ENCODE assay signal across 1 cellular context in the genomic region with DNA sequence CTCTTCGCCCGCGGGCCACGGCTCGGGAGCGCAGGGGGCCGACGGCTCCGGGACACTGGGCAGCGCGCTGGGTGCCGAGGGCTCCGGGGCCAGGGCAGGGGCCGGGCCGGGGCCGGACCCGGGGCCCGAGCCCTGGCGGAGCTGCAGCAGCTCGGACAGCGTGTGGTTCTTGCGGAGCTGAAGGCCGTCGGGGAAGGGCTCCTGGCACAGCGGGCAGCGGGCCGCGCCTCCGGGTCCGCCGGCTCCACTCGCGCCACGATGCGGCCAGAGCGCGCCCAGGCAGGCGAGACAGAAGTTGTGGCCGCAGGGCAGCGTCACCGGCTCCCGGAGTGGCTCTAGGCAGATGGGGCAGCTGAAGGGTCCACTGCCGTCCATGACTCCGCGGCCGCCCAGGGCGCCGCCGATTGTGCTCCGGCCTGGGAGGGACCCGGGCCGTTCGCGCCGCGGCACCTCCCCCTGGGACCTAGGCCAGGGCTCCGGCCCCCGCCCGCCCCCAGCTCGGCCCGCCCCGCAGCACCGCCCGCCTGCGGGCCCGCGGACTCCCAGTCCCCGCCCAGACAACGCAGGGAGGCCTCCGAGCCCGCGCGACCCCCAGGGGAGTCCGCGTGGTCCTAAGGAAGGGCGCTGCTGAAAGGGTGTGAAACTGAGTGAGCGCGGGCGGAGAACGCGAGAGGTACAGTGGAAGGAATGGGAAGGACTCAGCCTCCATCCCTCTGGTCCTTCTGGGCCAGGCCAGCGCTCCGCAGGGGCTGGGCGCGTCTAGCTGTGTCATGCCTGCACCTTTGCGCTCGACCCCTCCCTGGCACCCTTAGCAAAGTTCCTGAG.
TF ChIP-seq lines count a peak whose summit lies in the region.

Gene TRIM47, minus strand, starts transcription at position 408 of the 825 bp plus-strand sequence. Its CDS starts 33 bp downstream, at position 375.

TF ChIP-seq in HepG2, 621 proteins besides CTCF, POLR2A, EP300 and RAD21 (continued from another document and continues in another):
- TF ChIP-seq, protein P1, sequence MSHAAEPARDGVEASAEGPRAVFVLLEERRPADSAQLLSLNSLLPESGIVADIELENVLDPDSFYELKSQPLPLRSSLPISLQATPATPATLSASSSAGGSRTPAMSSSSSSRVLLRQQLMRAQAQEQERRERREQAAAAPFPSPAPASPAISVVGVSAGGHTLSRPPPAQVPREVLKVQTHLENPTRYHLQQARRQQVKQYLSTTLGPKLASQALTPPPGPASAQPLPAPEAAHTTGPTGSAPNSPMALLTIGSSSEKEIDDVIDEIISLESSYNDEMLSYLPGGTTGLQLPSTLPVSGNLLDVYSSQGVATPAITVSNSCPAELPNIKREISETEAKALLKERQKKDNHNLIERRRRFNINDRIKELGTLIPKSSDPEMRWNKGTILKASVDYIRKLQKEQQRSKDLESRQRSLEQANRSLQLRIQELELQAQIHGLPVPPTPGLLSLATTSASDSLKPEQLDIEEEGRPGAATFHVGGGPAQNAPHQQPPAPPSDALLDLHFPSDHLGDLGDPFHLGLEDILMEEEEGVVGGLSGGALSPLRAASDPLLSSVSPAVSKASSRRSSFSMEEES (CRISPR knock-in tag; IDR thresholded peaks at IDR 0.05) = no peak
- TF ChIP-seq, protein P2, sequence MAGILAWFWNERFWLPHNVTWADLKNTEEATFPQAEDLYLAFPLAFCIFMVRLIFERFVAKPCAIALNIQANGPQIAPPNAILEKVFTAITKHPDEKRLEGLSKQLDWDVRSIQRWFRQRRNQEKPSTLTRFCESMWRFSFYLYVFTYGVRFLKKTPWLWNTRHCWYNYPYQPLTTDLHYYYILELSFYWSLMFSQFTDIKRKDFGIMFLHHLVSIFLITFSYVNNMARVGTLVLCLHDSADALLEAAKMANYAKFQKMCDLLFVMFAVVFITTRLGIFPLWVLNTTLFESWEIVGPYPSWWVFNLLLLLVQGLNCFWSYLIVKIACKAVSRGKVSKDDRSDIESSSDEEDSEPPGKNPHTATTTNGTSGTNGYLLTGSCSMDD (CRISPR knock-in tag; IDR thresholded peaks at IDR 0.05) = peak; percentile 82; the same call in 1 of the 2 replicates
- TF ChIP-seq ZNF644 (CRISPR knock-in tag; IDR thresholded peaks at IDR 0.05; ENCODE audit: low read depth) = no peak
- TF ChIP-seq, protein P3, sequence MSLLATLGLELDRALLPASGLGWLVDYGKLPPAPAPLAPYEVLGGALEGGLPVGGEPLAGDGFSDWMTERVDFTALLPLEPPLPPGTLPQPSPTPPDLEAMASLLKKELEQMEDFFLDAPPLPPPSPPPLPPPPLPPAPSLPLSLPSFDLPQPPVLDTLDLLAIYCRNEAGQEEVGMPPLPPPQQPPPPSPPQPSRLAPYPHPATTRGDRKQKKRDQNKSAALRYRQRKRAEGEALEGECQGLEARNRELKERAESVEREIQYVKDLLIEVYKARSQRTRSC (CRISPR knock-in tag; IDR thresholded peaks at IDR 0.05; ENCODE audit: low read depth) = 0 out of 2 replicates have a peak, but pooled peaks have one; percentile 42
- TF ChIP-seq, protein P4, sequence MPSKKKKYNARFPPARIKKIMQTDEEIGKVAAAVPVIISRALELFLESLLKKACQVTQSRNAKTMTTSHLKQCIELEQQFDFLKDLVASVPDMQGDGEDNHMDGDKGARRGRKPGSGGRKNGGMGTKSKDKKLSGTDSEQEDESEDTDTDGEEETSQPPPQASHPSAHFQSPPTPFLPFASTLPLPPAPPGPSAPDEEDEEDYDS (CRISPR knock-in tag; IDR thresholded peaks at IDR 0.05) = 0 out of 2 replicates have a peak, but pooled peaks have one; percentile 30
- no peak for TF ChIP-seq ZKSCAN5 (CRISPR knock-in tag; IDR thresholded peaks at IDR 0.05)
- peak; percentile 62 for TF ChIP-seq NCOA2 (CRISPR knock-in tag; IDR thresholded peaks at IDR 0.05)
- peak; percentile 29; the same call in 1 of the 2 replicates for TF ChIP-seq PAX8 (CRISPR knock-in tag; IDR thresholded peaks at IDR 0.05; ENCODE audit: borderline replicate concordance)
- peak; percentile 54; the same call in 1 of the 2 replicates for TF ChIP-seq BORCS8-MEF2B (CRISPR knock-in tag; IDR thresholded peaks at IDR 0.05)
- peak; percentile 43 for TF ChIP-seq ZSCAN25 (CRISPR knock-in tag; IDR thresholded peaks at IDR 0.05)
- peak; percentile 96 for TF ChIP-seq IKZF5 (CRISPR knock-in tag; IDR thresholded peaks at IDR 0.05)
- TF ChIP-seq ZBED4 (CRISPR knock-in tag; IDR thresholded peaks at IDR 0.05; ENCODE audit: borderline replicate concordance) = peak; percentile 89; the same call in 1 of the 2 replicates
- TF ChIP-seq MXD3 (CRISPR knock-in tag; IDR thresholded peaks at IDR 0.05) = peak; percentile 70
- TF ChIP-seq TARDBP (CRISPR knock-in tag; IDR thresholded peaks at IDR 0.05) = peak; percentile 68; the same call in 1 of the 2 replicates
- TF ChIP-seq, protein P5, sequence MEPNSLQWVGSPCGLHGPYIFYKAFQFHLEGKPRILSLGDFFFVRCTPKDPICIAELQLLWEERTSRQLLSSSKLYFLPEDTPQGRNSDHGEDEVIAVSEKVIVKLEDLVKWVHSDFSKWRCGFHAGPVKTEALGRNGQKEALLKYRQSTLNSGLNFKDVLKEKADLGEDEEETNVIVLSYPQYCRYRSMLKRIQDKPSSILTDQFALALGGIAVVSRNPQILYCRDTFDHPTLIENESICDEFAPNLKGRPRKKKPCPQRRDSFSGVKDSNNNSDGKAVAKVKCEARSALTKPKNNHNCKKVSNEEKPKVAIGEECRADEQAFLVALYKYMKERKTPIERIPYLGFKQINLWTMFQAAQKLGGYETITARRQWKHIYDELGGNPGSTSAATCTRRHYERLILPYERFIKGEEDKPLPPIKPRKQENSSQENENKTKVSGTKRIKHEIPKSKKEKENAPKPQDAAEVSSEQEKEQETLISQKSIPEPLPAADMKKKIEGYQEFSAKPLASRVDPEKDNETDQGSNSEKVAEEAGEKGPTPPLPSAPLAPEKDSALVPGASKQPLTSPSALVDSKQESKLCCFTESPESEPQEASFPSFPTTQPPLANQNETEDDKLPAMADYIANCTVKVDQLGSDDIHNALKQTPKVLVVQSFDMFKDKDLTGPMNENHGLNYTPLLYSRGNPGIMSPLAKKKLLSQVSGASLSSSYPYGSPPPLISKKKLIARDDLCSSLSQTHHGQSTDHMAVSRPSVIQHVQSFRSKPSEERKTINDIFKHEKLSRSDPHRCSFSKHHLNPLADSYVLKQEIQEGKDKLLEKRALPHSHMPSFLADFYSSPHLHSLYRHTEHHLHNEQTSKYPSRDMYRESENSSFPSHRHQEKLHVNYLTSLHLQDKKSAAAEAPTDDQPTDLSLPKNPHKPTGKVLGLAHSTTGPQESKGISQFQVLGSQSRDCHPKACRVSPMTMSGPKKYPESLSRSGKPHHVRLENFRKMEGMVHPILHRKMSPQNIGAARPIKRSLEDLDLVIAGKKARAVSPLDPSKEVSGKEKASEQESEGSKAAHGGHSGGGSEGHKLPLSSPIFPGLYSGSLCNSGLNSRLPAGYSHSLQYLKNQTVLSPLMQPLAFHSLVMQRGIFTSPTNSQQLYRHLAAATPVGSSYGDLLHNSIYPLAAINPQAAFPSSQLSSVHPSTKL (CRISPR knock-in tag; IDR thresholded peaks at IDR 0.05) = peak; percentile 50; the same call in 1 of the 2 replicates
- peak; percentile 71 for TF ChIP-seq CHD2 (IDR thresholded peaks at IDR 0.05; ENCODE audit: low read depth, low read length)
- TF ChIP-seq, protein P6, sequence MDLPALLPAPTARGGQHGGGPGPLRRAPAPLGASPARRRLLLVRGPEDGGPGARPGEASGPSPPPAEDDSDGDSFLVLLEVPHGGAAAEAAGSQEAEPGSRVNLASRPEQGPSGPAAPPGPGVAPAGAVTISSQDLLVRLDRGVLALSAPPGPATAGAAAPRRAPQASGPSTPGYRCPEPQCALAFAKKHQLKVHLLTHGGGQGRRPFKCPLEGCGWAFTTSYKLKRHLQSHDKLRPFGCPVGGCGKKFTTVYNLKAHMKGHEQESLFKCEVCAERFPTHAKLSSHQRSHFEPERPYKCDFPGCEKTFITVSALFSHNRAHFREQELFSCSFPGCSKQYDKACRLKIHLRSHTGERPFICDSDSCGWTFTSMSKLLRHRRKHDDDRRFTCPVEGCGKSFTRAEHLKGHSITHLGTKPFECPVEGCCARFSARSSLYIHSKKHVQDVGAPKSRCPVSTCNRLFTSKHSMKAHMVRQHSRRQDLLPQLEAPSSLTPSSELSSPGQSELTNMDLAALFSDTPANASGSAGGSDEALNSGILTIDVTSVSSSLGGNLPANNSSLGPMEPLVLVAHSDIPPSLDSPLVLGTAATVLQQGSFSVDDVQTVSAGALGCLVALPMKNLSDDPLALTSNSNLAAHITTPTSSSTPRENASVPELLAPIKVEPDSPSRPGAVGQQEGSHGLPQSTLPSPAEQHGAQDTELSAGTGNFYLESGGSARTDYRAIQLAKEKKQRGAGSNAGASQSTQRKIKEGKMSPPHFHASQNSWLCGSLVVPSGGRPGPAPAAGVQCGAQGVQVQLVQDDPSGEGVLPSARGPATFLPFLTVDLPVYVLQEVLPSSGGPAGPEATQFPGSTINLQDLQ (CRISPR knock-in tag; IDR thresholded peaks at IDR 0.05) = peak; percentile 70; the same call in 1 of the 2 replicates
- TF ChIP-seq HNRNPK (IDR thresholded peaks at IDR 0.05; ENCODE audit: low read depth, low read length, poor library complexity, severe bottlenecking) = no peak
- TF ChIP-seq, protein P7, sequence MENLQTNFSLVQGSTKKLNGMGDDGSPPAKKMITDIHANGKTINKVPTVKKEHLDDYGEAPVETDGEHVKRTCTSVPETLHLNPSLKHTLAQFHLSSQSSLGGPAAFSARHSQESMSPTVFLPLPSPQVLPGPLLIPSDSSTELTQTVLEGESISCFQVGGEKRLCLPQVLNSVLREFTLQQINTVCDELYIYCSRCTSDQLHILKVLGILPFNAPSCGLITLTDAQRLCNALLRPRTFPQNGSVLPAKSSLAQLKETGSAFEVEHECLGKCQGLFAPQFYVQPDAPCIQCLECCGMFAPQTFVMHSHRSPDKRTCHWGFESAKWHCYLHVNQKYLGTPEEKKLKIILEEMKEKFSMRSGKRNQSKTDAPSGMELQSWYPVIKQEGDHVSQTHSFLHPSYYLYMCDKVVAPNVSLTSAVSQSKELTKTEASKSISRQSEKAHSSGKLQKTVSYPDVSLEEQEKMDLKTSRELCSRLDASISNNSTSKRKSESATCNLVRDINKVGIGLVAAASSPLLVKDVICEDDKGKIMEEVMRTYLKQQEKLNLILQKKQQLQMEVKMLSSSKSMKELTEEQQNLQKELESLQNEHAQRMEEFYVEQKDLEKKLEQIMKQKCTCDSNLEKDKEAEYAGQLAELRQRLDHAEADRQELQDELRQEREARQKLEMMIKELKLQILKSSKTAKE (CRISPR knock-in tag; IDR thresholded peaks at IDR 0.05; ENCODE audit: borderline replicate concordance) = no peak
- peak; percentile 50; the same call in 1 of the 2 replicates for TF ChIP-seq ZNF713 (CRISPR knock-in tag; IDR thresholded peaks at IDR 0.05)
- TF ChIP-seq, protein P8, sequence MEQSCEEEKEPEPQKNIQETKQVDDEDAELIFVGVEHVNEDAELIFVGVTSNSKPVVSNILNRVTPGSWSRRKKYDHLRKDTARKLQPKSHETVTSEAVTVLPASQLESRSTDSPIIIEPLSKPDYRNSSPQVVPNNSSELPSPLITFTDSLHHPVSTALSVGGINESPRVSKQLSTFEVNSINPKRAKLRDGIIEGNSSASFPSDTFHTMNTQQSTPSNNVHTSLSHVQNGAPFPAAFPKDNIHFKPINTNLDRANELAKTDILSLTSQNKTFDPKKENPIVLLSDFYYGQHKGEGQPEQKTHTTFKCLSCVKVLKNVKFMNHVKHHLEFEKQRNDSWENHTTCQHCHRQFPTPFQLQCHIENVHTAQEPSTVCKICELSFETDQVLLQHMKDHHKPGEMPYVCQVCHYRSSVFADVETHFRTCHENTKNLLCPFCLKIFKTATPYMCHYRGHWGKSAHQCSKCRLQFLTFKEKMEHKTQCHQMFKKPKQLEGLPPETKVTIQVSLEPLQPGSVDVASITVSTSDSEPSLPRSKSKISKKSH (CRISPR knock-in tag; IDR thresholded peaks at IDR 0.05; ENCODE audit: borderline replicate concordance) = peak; percentile 80
- no peak for TF ChIP-seq ZNF75D (CRISPR knock-in tag; IDR thresholded peaks at IDR 0.05; ENCODE audit: borderline replicate concordance)
- TF ChIP-seq CREM (IDR thresholded peaks at IDR 0.05) = no peak; the same call in 1 of the 2 replicates
- 0 out of 2 replicates have a peak, but pooled peaks have one; percentile 23 for TF ChIP-seq CREM (CRISPR knock-in tag; IDR thresholded peaks at IDR 0.05)
- TF ChIP-seq, protein P9, sequence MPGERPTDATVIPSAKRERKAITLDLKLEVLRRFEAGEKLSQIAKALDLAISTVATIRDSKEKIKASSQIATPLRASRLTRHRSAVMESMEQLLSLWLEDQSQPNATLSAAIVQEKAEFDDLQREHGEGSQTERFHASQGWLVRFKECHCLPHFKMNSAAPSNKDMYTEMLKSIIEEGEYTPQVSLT (CRISPR knock-in tag; IDR thresholded peaks at IDR 0.05; ENCODE audit: borderline replicate concordance, low read depth) = no peak
- TF ChIP-seq, protein P10, sequence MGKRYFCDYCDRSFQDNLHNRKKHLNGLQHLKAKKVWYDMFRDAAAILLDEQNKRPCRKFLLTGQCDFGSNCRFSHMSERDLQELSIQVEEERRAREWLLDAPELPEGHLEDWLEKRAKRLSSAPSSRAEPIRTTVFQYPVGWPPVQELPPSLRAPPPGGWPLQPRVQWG (CRISPR knock-in tag; IDR thresholded peaks at IDR 0.05; ENCODE audit: borderline replicate concordance, low read depth) = no peak
